In the genomic region with DNA sequence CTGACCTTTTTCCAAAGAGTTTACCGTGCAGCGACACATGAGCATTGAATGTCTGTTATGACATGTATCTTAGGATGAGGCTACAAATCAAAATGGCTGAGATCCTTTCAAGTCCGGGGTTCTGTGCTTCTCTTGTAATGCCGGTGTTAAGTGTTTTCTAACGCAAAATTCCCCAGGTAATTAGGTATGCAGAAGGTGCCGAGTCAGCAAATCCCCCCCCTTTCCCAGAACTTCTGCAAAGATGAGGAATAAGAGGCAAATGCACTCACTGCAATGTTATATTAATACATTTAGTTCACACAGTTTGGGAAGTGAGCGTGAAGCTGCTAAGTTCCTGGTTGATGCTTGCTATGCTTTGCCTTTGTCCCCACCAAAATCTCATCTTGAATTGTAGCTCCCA, we compare ENCODE assay signal across 23 cellular contexts.
"Had no signal": no experiment of that assay in that cellular context is flagged by ENCODE, and none has a peak within 500 bp of the region (broad histone marks: within the 10 kb centered on the region; RNA-seq: fewer than 3 reads in every experiment).

No MANE protein-coding gene starts in this region.

- FAIRE-seq: colon, endothelial cell of umbilical vein, frontal cortex, islet of Langerhans, keratinocyte had no signal

- H3K27ac ChIP-seq: coronary artery, esophagus muscularis mucosa, foreskin keratinocyte, gastroesophageal sphincter, heart right ventricle, left lung, lower lobe of right lung had no signal

- H3K4me1 ChIP-seq: esophagus muscularis mucosa, foreskin keratinocyte, gastroesophageal sphincter, heart right ventricle, left lung, lower lobe of right lung had no signal

- H3K9me3 ChIP-seq: esophagus muscularis mucosa, gastroesophageal sphincter, left lung, lower lobe of right lung, mucosa of descending colon had no signal

- H3K27me3 ChIP-seq: esophagus muscularis mucosa, gastroesophageal sphincter, left lung had no signal

- ATAC-seq: effector memory CD8-positive, alpha-beta T cell; foreskin keratinocyte; gastroesophageal sphincter; heart right ventricle; left cardiac atrium; left lung; left ventricle myocardium superior; lower lobe of right lung; mucosa of descending colon; naive thymus-derived CD8-positive, alpha-beta T cell had no signal

- H3K4me3 ChIP-seq: coronary artery, esophagus muscularis mucosa, gastroesophageal sphincter, heart right ventricle, left lung, lower lobe of right lung, mucosa of descending colon had no signal

- H3K36me3 ChIP-seq: esophagus muscularis mucosa, gastroesophageal sphincter, heart right ventricle, left lung, lower lobe of right lung had no signal

- DNase-seq: effector CD8-positive, alpha-beta T cell; effector memory CD8-positive, alpha-beta T cell; foreskin keratinocyte; glutamatergic neuron; head of caudate nucleus; heart right ventricle; hippocampal formation; left cardiac atrium; left lung; left ventricle myocardium superior; lower lobe of right lung; mesenchymal stem cell; mucosa of descending colon; naive B cell; naive thymus-derived CD8-positive, alpha-beta T cell had no signal
